In genomic region chrX:24371391-24371972, GRCh38 we compare ENCODE assay signal across 9 cellular contexts. TPM values are rescaled to one million over a fixed set of nuclear protein-coding genes. Genes with fewer than 3 reads are reported as not detected.
DNase-seq lines count a peak whose midpoint lies in the region; ATAC-seq, FAIRE-seq and TF ChIP-seq lines count a peak whose summit lies in the region.
"Had no signal": no experiment of that assay in that cellular context is flagged by ENCODE, and none has a peak within 500 bp of the region (broad histone marks: within the 10 kb centered on the region; RNA-seq: fewer than 3 reads in every experiment).

No MANE protein-coding gene starts in this region.

- peak overlapping the region; percentile 71 for H3K4me3 Mint-ChIP-seq in activated T-helper 17 cell treated with anti-CD3 and anti-CD28 coated beads, Interleukin-2, amount 50 U/mL, for 72 hours

- no peak for TF ChIP-seq POLR2A in uterus (IDR thresholded peaks at IDR 0.05)

- peaks cover 5% of the 10 kb centered on the region for H3K27me3 Mint-ChIP-seq in activated T-helper 17 cell treated with anti-CD3 and anti-CD28 coated beads, Interleukin-2, amount 50 U/mL, for 72 hours

- H3K27me3 ChIP-seq in PC-3 (ENCODE audit: low read length) (no peaks in the 10 kb centered on the region), uterus (no peaks in the 10 kb centered on the region)

- H3K9me3 ChIP-seq in PC-3 (ENCODE audit: low read length) (no peaks in the 10 kb centered on the region), uterus (no peaks in the 10 kb centered on the region)

- BruUV-seq in PC-3 (replicated peaks; lab: Mats Ljungman, UMichigan): no TSS peak

- H3K4me3 ChIP-seq in PC-3 (ENCODE audit: low read length) (no peak overlapping the region), uterus (no peak overlapping the region)

- CTCF ChIA-PET in PC-3 (lab: Charles Lee): interaction anchor here (0.5 kb wide), 1 partner anchor 1653 kb away, joined by 3 read pairs; no protein-coding TSS in a partner anchor

- H3K36me3 ChIP-seq in PC-3 (ENCODE audit: low read depth, low read length): no peaks in the 10 kb centered on the region
- no peaks in the 10 kb centered on the region for H3K36me3 ChIP-seq in uterus

- H2AFZ ChIP-seq in PC-3 (ENCODE audit: low read length): no peak overlapping the region

- peak; percentile 75 for TF ChIP-seq CTCF in PC-3 (conservative IDR thresholded peaks at IDR 0.05; ENCODE audit: low read depth, low read length)
- TF ChIP-seq CTCF in uterus (IDR thresholded peaks at IDR 0.05): peak; percentile 37 to 55 (median 46)

- H3K4me1 ChIP-seq in PC-3 (ENCODE audit: insufficient read depth, low read length): no peaks in the 10 kb centered on the region
- H3K4me1 ChIP-seq in uterus: no peaks in the 10 kb centered on the region

- no peak overlapping the region for H3K27ac ChIP-seq in PC-3 (ENCODE audit: low read length)
- H3K27ac ChIP-seq in uterus: no peak overlapping the region

- no peaks in the 10 kb centered on the region for H3K9me3 Mint-ChIP-seq in activated T-helper 17 cell treated with anti-CD3 and anti-CD28 coated beads, Interleukin-2, amount 50 U/mL, for 72 hours

- FAIRE-seq in frontal cortex (lab: Jason Lieb, UNC): no peak

- no peaks in the 10 kb centered on the region for H3K36me3 Mint-ChIP-seq in activated T-helper 17 cell treated with anti-CD3 and anti-CD28 coated beads, Interleukin-2, amount 50 U/mL, for 72 hours (ENCODE audit: low read depth)

- H3K9me2 ChIP-seq in PC-3 (replicated peaks; ENCODE audit: low read length): no peaks in the 10 kb centered on the region

- no peaks in the 10 kb centered on the region for H4K20me1 ChIP-seq in PC-3 (ENCODE audit: low read length)

- no peaks in the 10 kb centered on the region for H3F3A ChIP-seq in PC-3 (ENCODE audit: low read length, unreplicated experiment)

- intact Hi-C loops in Right ventricle myocardium inferior (cut with DNase I) (no loop called here), cardiac septum (cut with DNase I) (no loop called here), PC-3 (cut with micrococcal nuclease) (loop anchor here (5.0 kb wide), 1 partner anchor 114 kb away; no protein-coding TSS in a partner anchor), uterus (cut with DNase I; ENCODE audit: low total_unique reads) (no loop called here)

- DNase-seq in Right ventricle myocardium inferior (ENCODE audit: missing footprints): peak; percentile 69
- no peak for DNase-seq in cardiac septum (ENCODE audit: low spot score)
- DNase-seq in HT1080 (ENCODE audit: low read depth): peak; percentile 26
- DNase-seq in PC-3: peak; percentile 59
- DNase-seq in frontal cortex (ENCODE audit: low spot score in 2 of 2): peak; percentile 43 to 51
- peak; percentile 42 for DNase-seq in pons (ENCODE audit: low spot score)
- peak; percentile 54 to 63 for DNase-seq in uterus

- peak; percentile 59 for ATAC-seq in Right ventricle myocardium inferior
- ATAC-seq in PC-3: peak; percentile 68; the same call in 1 of the 2 replicates
- ATAC-seq in activated T-helper 17 cell treated with anti-CD3 and anti-CD28 coated beads, Interleukin-2, amount 50 U/mL, for 72 hours (replicated peaks): peak; percentile 68

- H3K79me2 ChIP-seq in PC-3 (ENCODE audit: low read length): no peaks in the 10 kb centered on the region

- H3K4me2 ChIP-seq in PC-3 (ENCODE audit: low read length): no peak overlapping the region

- no peak overlapping the region for H3K9ac ChIP-seq in PC-3 (ENCODE audit: low read length)

- peak overlapping the region; percentile 83 for H3K27ac Mint-ChIP-seq in activated T-helper 17 cell treated with anti-CD3 and anti-CD28 coated beads, Interleukin-2, amount 50 U/mL, for 72 hours

- POLR2A ChIA-PET in PC-3 (lab: Charles Lee; ENCODE audit: unreplicated experiment): no interaction called here

- peaks cover 11% of the 10 kb centered on the region for H3K4me1 Mint-ChIP-seq in activated T-helper 17 cell treated with anti-CD3 and anti-CD28 coated beads, Interleukin-2, amount 50 U/mL, for 72 hours

RNA-seq across cellular contexts. Expression of gene SUPT20HL1, which starts 11.0 kb away (rescaled TPM):
- total RNA-seq in Right ventricle myocardium inferior (not detected), cardiac septum (not detected), PC-3 (2014; rRNA removed) (not detected in 2 replicates), frontal cortex (not detected), uterus (1 to 10 TPM in 1 of 4 donors, not detected in 3; 1.6 TPM)
- total RNA-seq in HT1080 (2014; rRNA removed; shearing (Covaris generic)): not detected in 2 replicates
- polyA plus RNA-seq in HT1080 (2015; cell fraction: cytosol; rRNA removed): not detected in 2 replicates
- polyA plus RNA-seq in HT1080 (2015; cell fraction: nucleus; rRNA removed): not detected in 2 replicates
- total RNA-seq in activated T-helper 17 cell treated with anti-CD3 and anti-CD28 coated beads, Interleukin-2, amount 50 U/mL, for 72 hours: 1 to 10 TPM in 1 of 2 donors, under 1 TPM in 1; 0.71 to 1.4 TPM
- total RNA-seq: subcutaneous adipose tissue had no signal

RNA-seq across cellular contexts. Expression of gene SUPT20HL2, which starts 57.6 kb away (rescaled TPM):
- total RNA-seq in Right ventricle myocardium inferior (not detected), cardiac septum (not detected), PC-3 (2014; rRNA removed) (not detected in 2 replicates), frontal cortex (not detected), uterus (1 to 10 TPM in 1 of 4 donors, not detected in 3; 1.2 TPM)
- total RNA-seq in HT1080 (2014; rRNA removed; shearing (Covaris generic)): not detected in 2 replicates
- not detected in 2 replicates for polyA plus RNA-seq in HT1080 (2015; cell fraction: cytosol; rRNA removed)
- polyA plus RNA-seq in HT1080 (2015; cell fraction: nucleus; rRNA removed): not detected in 2 replicates
- not detected for total RNA-seq in activated T-helper 17 cell treated with anti-CD3 and anti-CD28 coated beads, Interleukin-2, amount 50 U/mL, for 72 hours
- total RNA-seq: subcutaneous adipose tissue had no signal
